1 cellular context compared by ENCODE assay signal in genomic region chr16:15434079-15434424, GRCh38.
TF ChIP-seq lines count a peak whose summit lies in the region.

No MANE protein-coding gene starts in this region.

TF ChIP-seq in SK-N-SH treated with all-trans-retinoic acid at 6 μM for 48 hours, 23 proteins besides CTCF, POLR2A, EP300 and RAD21 (continued from another document):
- TF ChIP-seq TSHZ2 (CRISPR knock-in tag; IDR thresholded peaks at IDR 0.05) (no peak), OSR1 (CRISPR knock-in tag; IDR thresholded peaks at IDR 0.05) (no peak)
